Comparison of ENCODE assay signal across 15 cellular contexts in genomic region chr3:155519081-155519480, GRCh38.
DNase-seq lines count a peak whose midpoint lies in the region; ATAC-seq and TF ChIP-seq lines count a peak whose summit lies in the region.
"Had no signal": no experiment of that assay in that cellular context is flagged by ENCODE, and none has a peak within 500 bp of the region (broad histone marks: within the 10 kb centered on the region; RNA-seq: fewer than 3 reads in every experiment).

No MANE protein-coding gene starts in this region.

- H3K4me1 ChIP-seq in endodermal cell (ENCODE audit: control insufficient read depth, insufficient read depth, low read length) = no peaks in the 10 kb centered on the region
- no peaks in the 10 kb centered on the region for H3K4me1 ChIP-seq in foreskin keratinocyte
- H3K4me1 ChIP-seq in aorta (ENCODE audit: control insufficient read depth in 1 of 2, insufficient read depth in 2 of 2, low read length in 2 of 2) = no peaks in the 10 kb centered on the region
- H3K4me1 ChIP-seq: left ventricle myocardium inferior, neural progenitor cell had no signal

- WGBS in endodermal cell (ENCODE audit: insufficient coverage in 1 of 2, insufficient read length in 1 of 2), 2 experiments = 84 to 100% methylated on average over 1 to 3 of the region's 3 CpGs
- WGBS in aorta, 2 donors = 85 to 89% methylated on average over 3 of the region's 3 CpGs

- H3K9me3 Mint-ChIP-seq in endodermal cell = peaks cover 3% of the 10 kb centered on the region
- H3K9me3 Mint-ChIP-seq in activated T-cell treated with anti-CD3 and anti-CD28 coated beads, Interleukin-2, amount 50 U/mL, for 72 hours = peaks cover 0 to 2% of the 10 kb centered on the region in 2 donors
- H3K9me3 Mint-ChIP-seq: activated naive CD4-positive, alpha-beta T cell treated with anti-CD3 and anti-CD28 coated beads, Interleukin-2, amount 50 U/mL, for 24 hours; neural progenitor cell had no signal

- DNase-seq in endodermal cell (peak; percentile 21), foreskin keratinocyte (no peak), aorta (no peak), DMS 273 (lab: John Stamatoyannopoulos, UW; ENCODE audit: unreplicated experiment) (no peak)
- no peak for DNase-seq in activated T-cell treated with anti-CD3 and anti-CD28 coated beads, Interleukin-2, amount 50 U/mL, for 72 hours
- DNase-seq: C1 segment of cervical spinal cord; central memory CD4-positive, alpha-beta T cell; hippocampal formation; left ventricle myocardium inferior; NCI-H82 had no signal

- H3K36me3 ChIP-seq in endodermal cell (ENCODE audit: control insufficient read depth, insufficient read depth, low read length) = no peaks in the 10 kb centered on the region
- H3K36me3 ChIP-seq in aorta (ENCODE audit: control insufficient read depth in 1 of 2, insufficient read depth in 2 of 2, low read length in 1 of 2) = no peaks in the 10 kb centered on the region
- H3K36me3 ChIP-seq: left ventricle myocardium inferior, neural progenitor cell had no signal

- H3K4me3 Mint-ChIP-seq in endodermal cell = no peak overlapping the region
- H3K4me3 Mint-ChIP-seq in activated T-cell treated with anti-CD3 and anti-CD28 coated beads, Interleukin-2, amount 50 U/mL, for 72 hours = no peak overlapping the region
- H3K4me3 Mint-ChIP-seq: activated naive CD4-positive, alpha-beta T cell treated with anti-CD3 and anti-CD28 coated beads, Interleukin-2, amount 50 U/mL, for 24 hours; neural progenitor cell had no signal

- TF ChIP-seq CTCF in endodermal cell (conservative IDR thresholded peaks at IDR 0.05) (no peak), foreskin keratinocyte (conservative IDR thresholded peaks at IDR 0.05) (no peak)

- H3K27me3 Mint-ChIP-seq in endodermal cell (ENCODE audit: insufficient read depth) = no peaks in the 10 kb centered on the region
- no peaks in the 10 kb centered on the region for H3K27me3 Mint-ChIP-seq in activated T-cell treated with anti-CD3 and anti-CD28 coated beads, Interleukin-2, amount 50 U/mL, for 72 hours (ENCODE audit: low read depth)
- H3K27me3 Mint-ChIP-seq: activated naive CD4-positive, alpha-beta T cell treated with anti-CD3 and anti-CD28 coated beads, Interleukin-2, amount 50 U/mL, for 24 hours had no signal

- ATAC-seq in GM18858 (IDR thresholded peaks at IDR 0.05; ENCODE audit: unreplicated experiment) (peak; percentile 61), GM21526 (IDR thresholded peaks at IDR 0.05; ENCODE audit: low FRiP score, unreplicated experiment) (peak; percentile 58), HG03571 (IDR thresholded peaks at IDR 0.05; ENCODE audit: unreplicated experiment) (peak; percentile 49), foreskin keratinocyte (no peak), aorta (ENCODE audit: low FRiP score) (no peak)
- no peak for ATAC-seq in activated T-cell treated with anti-CD3 and anti-CD28 coated beads, Interleukin-2, amount 50 U/mL, for 72 hours (replicated peaks in 1 of 2)

- H3K9me3 ChIP-seq in endodermal cell (ENCODE audit: control insufficient read depth, low read length) (no peaks in the 10 kb centered on the region), aorta (ENCODE audit: control insufficient read depth, low read length) (peaks cover 2% of the 10 kb centered on the region)
- H3K9me3 ChIP-seq: left ventricle myocardium inferior had no signal

- H3K36me3 Mint-ChIP-seq in endodermal cell (ENCODE audit: low read depth) = peaks cover 13% of the 10 kb centered on the region
- no peaks in the 10 kb centered on the region for H3K36me3 Mint-ChIP-seq in activated T-cell treated with anti-CD3 and anti-CD28 coated beads, Interleukin-2, amount 50 U/mL, for 72 hours (ENCODE audit: insufficient read depth in 2 of 2)
- H3K36me3 Mint-ChIP-seq: activated naive CD4-positive, alpha-beta T cell treated with anti-CD3 and anti-CD28 coated beads, Interleukin-2, amount 50 U/mL, for 24 hours had no signal

- H3K27me3 ChIP-seq in endodermal cell (ENCODE audit: control insufficient read depth, insufficient read depth, low read length, poor library complexity, severe bottlenecking) = no peaks in the 10 kb centered on the region
- H3K27me3 ChIP-seq in foreskin keratinocyte = no peaks in the 10 kb centered on the region
- H3K27me3 ChIP-seq in aorta (ENCODE audit: control insufficient read depth in 1 of 2, insufficient read depth in 2 of 2, low read length in 1 of 2) = no peaks in the 10 kb centered on the region
- H3K27me3 ChIP-seq: neural progenitor cell had no signal

- no peak overlapping the region for H3K9ac ChIP-seq in endodermal cell (ENCODE audit: extremely low read depth, low read length, poor library complexity, severe bottlenecking)
- H3K9ac ChIP-seq: neural progenitor cell had no signal

- intact Hi-C loops in aorta (cut with DNase I) = no loop called here

- H3K27ac ChIP-seq in endodermal cell (ENCODE audit: low read depth, low read length) (peak overlapping the region; percentile 39), foreskin keratinocyte (no peak overlapping the region), aorta (ENCODE audit: low read depth in 1 of 2, low read length in 2 of 2) (no peak overlapping the region)
- H3K27ac ChIP-seq: left ventricle myocardium inferior, neural progenitor cell had no signal

- no peaks in the 10 kb centered on the region for H3K4me1 Mint-ChIP-seq in endodermal cell
- no peaks in the 10 kb centered on the region for H3K4me1 Mint-ChIP-seq in activated T-cell treated with anti-CD3 and anti-CD28 coated beads, Interleukin-2, amount 50 U/mL, for 72 hours (ENCODE audit: low read depth)
- H3K4me1 Mint-ChIP-seq: activated naive CD4-positive, alpha-beta T cell treated with anti-CD3 and anti-CD28 coated beads, Interleukin-2, amount 50 U/mL, for 24 hours had no signal

- no peak overlapping the region for H3K4me3 ChIP-seq in endodermal cell (ENCODE audit: low read length)
- H3K4me3 ChIP-seq in aorta (ENCODE audit: low read length in 2 of 2) = no peak overlapping the region
- H3K4me3 ChIP-seq: left ventricle myocardium inferior, neural progenitor cell had no signal

- no peak overlapping the region for H3K27ac Mint-ChIP-seq in endodermal cell
- no peak overlapping the region for H3K27ac Mint-ChIP-seq in activated T-cell treated with anti-CD3 and anti-CD28 coated beads, Interleukin-2, amount 50 U/mL, for 72 hours
- H3K27ac Mint-ChIP-seq: activated naive CD4-positive, alpha-beta T cell treated with anti-CD3 and anti-CD28 coated beads, Interleukin-2, amount 50 U/mL, for 24 hours had no signal

Comparison
In these comparisons a context has a peak if more than half of its experiments do, and no peak if none do; other contexts are left out.
1. ATAC-seq: peak in GM18858 (single experiment), GM21526 (single experiment) and HG03571 (single experiment); none in foreskin keratinocyte (single experiment), activated T-cell treated with anti-CD3 and anti-CD28 coated beads, Interleukin-2, amount 50 U/mL, for 72 hours (0 of 2) and aorta (single experiment).